In genomic region chr7:3995187-3995586, GRCh38 we compare ENCODE assay signal across 22 cellular contexts.
DNase-seq lines count a peak whose midpoint lies in the region; ATAC-seq and TF ChIP-seq lines count a peak whose summit lies in the region.
"Had no signal": no experiment of that assay in that cellular context is flagged by ENCODE, and none has a peak within 500 bp of the region (broad histone marks: within the 10 kb centered on the region; RNA-seq: fewer than 3 reads in every experiment).

No MANE protein-coding gene starts in this region.

- H2AFZ ChIP-seq in SK-N-SH (ENCODE audit: low read depth) = no peak overlapping the region

- H3K9me2 ChIP-seq in SK-N-SH (no peaks in the 10 kb centered on the region), DOHH2 (replicated peaks; ENCODE audit: control insufficient read depth, low read length) (no peaks in the 10 kb centered on the region)

- H3K9ac ChIP-seq in SK-N-SH = no peak overlapping the region

- H3K4me2 ChIP-seq in SK-N-SH = no peak overlapping the region
- H3K4me2 ChIP-seq in DOHH2 (ENCODE audit: low read length) = no peak overlapping the region
- H3K4me2 ChIP-seq: smooth muscle cell had no signal

- H3K27me3 ChIP-seq in SK-N-SH (ENCODE audit: insufficient read depth) = no peaks in the 10 kb centered on the region
- no peaks in the 10 kb centered on the region for H3K27me3 ChIP-seq in DOHH2 (ENCODE audit: control insufficient read depth, low read length)
- H3K27me3 ChIP-seq in breast epithelium = no peaks in the 10 kb centered on the region
- H3K27me3 ChIP-seq: MG63, SJCRH30 had no signal

- no peak for TF ChIP-seq EP300 in SK-N-SH (IDR thresholded peaks at IDR 0.05; ENCODE audit: borderline replicate concordance in 1 of 2, low read depth in 1 of 2, low read length in 1 of 2)

- H4K20me1 ChIP-seq in SK-N-SH (ENCODE audit: insufficient read depth) = no peaks in the 10 kb centered on the region
- H4K20me1 ChIP-seq in DOHH2 (ENCODE audit: control insufficient read depth, insufficient read depth, low read depth, low read length) = no peaks in the 10 kb centered on the region

- intact Hi-C loops in breast epithelium (cut with DNase I; ENCODE audit: low total_unique reads) = no loop called here

- H3K4me3 ChIP-seq in SK-N-SH (ENCODE audit: low read depth in 2 of 2, low read length in 1 of 2) (no peak overlapping the region), DOHH2 (ENCODE audit: low read length) (no peak overlapping the region), breast epithelium (no peak overlapping the region)
- H3K4me3 ChIP-seq: adrenal gland, MG63, SJCRH30, smooth muscle cell had no signal

- ATAC-seq in SK-N-SH treated with all-trans-retinoic acid at 6 μM for 48 hours (no peak), HG02623 (IDR thresholded peaks at IDR 0.05; ENCODE audit: unreplicated experiment) (no peak)
- ATAC-seq: activated T-helper 17 cell treated with anti-CD3 and anti-CD28 coated beads, Interleukin-2, amount 50 U/mL, for 72 hours had no signal

- POLR2A ChIA-PET in SK-N-SH (lab: Yijun Ruan, JAX) = no interaction called here
- POLR2A ChIA-PET in RWPE1 (lab: Yijun Ruan, JAX; ENCODE audit: low non-redundant PET) = no interaction called here

- H3K36me3 ChIP-seq in SK-N-SH (replicated peaks in 1 of 2; ENCODE audit: control insufficient read depth in 1 of 2, insufficient read depth in 2 of 2, low read length in 1 of 2) = no peaks in the 10 kb centered on the region
- no peaks in the 10 kb centered on the region for H3K36me3 ChIP-seq in DOHH2 (ENCODE audit: control insufficient read depth, low read length)
- no peaks in the 10 kb centered on the region for H3K36me3 ChIP-seq in breast epithelium
- H3K36me3 ChIP-seq: adrenal gland, MG63, SJCRH30 had no signal

- H3K9me3 ChIP-seq in SK-N-SH = no peaks in the 10 kb centered on the region
- peaks cover 4% of the 10 kb centered on the region; the same call in 1 of the 2 replicates for H3K9me3 ChIP-seq in DOHH2 (ENCODE audit: control insufficient read depth, insufficient read depth, low read length)
- H3K9me3 ChIP-seq in breast epithelium = no peaks in the 10 kb centered on the region
- H3K9me3 ChIP-seq: adrenal gland, MG63, SJCRH30 had no signal

- H3K79me2 ChIP-seq in SK-N-SH (ENCODE audit: insufficient read depth) (no peaks in the 10 kb centered on the region), DOHH2 (ENCODE audit: control insufficient read depth, low read length) (no peaks in the 10 kb centered on the region)

- CTCF ChIA-PET in SK-N-SH (lab: Yijun Ruan, JAX) = interaction anchor here (1.3 kb wide), 1 partner anchor 30 kb away, joined by 3 read pairs; no protein-coding TSS in a partner anchor
- CTCF ChIA-PET in RWPE1 (lab: Yijun Ruan, JAX) = no interaction called here

- TF ChIP-seq RAD21 in SK-N-SH (IDR thresholded peaks at IDR 0.05; ENCODE audit: low read length) = no peak

- WGBS in SK-N-SH (ENCODE audit: low lambda C conversion rate) = 66% methylated on average over 7 of the region's 7 CpGs

- no peak for TF ChIP-seq CTCF in SK-N-SH (IDR thresholded peaks at IDR 0.05)
- peak; percentile 54 for TF ChIP-seq CTCF in DOHH2 (IDR thresholded peaks at IDR 0.05; ENCODE audit: low read depth, low read length, poor library complexity, severe bottlenecking)
- TF ChIP-seq CTCF in RWPE1 (conservative IDR thresholded peaks at IDR 0.05; ENCODE audit: low read depth) = no peak
- TF ChIP-seq CTCF in breast epithelium (IDR thresholded peaks at IDR 0.05) = no peak

- H3K4me1 ChIP-seq in SK-N-SH (ENCODE audit: control insufficient read depth in 1 of 2, insufficient read depth in 2 of 2, low read depth in 1 of 2, low read length in 1 of 2) (peaks cover 0 to 21% of the 10 kb centered on the region in 2 experiments; a peak in 1 of 4 replicates), DOHH2 (ENCODE audit: control insufficient read depth, low read length) (no peaks in the 10 kb centered on the region), breast epithelium (no peaks in the 10 kb centered on the region)
- H3K4me1 ChIP-seq: adrenal gland had no signal

- DNase-seq in SK-N-SH = peak; percentile 52
- DNase-seq in RWPE1 (ENCODE audit: low spot score) = peak; percentile 10
- DNase-seq in iPS-NIHi7 (ENCODE audit: extremely low spot score) = peak; percentile 88
- DNase-seq in GM19240 (ENCODE audit: insufficient read length, low spot score) = no peak
- no peak for DNase-seq in breast epithelium (ENCODE audit: low spot score in 2 of 2)
- DNase-seq: activated CD4-positive, alpha-beta T cell treated with anti-CD3 and anti-CD28 coated beads, Interleukin-2, amount 50 U/mL, for 1 hour; adrenal gland; caudate nucleus; CD4-positive, CD25-positive, alpha-beta regulatory T cell; DMS79; kidney; mesenchymal stem cell; MG63; NCI-H187; NCI-H446; trophoblast cell had no signal

- H3K27ac ChIP-seq in SK-N-SH (ENCODE audit: low read depth in 2 of 2, low read length in 1 of 2) = no peak overlapping the region
- H3K27ac ChIP-seq in DOHH2 (ENCODE audit: low read depth, low read length) = no peak overlapping the region
- H3K27ac ChIP-seq in RWPE1 = no peak overlapping the region
- H3K27ac ChIP-seq in breast epithelium = no peak overlapping the region
- H3K27ac ChIP-seq: adrenal gland, SJCRH30 had no signal

- no peaks in the 10 kb centered on the region for H3F3A ChIP-seq in SK-N-SH (replicated peaks; ENCODE audit: insufficient read depth)
- no peaks in the 10 kb centered on the region for H3F3A ChIP-seq in DOHH2 (ENCODE audit: control insufficient read depth, insufficient read depth)

- no peak for TF ChIP-seq POLR2A in breast epithelium (IDR thresholded peaks at IDR 0.05)

TF ChIP-seq in SK-N-SH, 30 proteins besides CTCF, POLR2A, EP300 and RAD21 (continues in another document):
- TF ChIP-seq PBX3 (IDR thresholded peaks at IDR 0.05) = no peak
- no peak for TF ChIP-seq TEAD4 (IDR thresholded peaks at IDR 0.05; ENCODE audit: borderline replicate concordance, insufficient read depth)
- no peak for TF ChIP-seq GATA2 (CRISPR knock-in tag; IDR thresholded peaks at IDR 0.05)
- no peak for TF ChIP-seq POLR2AphosphoS5 (IDR thresholded peaks at IDR 0.05; ENCODE audit: low read depth, low read length)
- no peak for TF ChIP-seq USF1 (IDR thresholded peaks at IDR 0.05; ENCODE audit: borderline replicate concordance, low read depth)
- TF ChIP-seq FOSL2 (IDR thresholded peaks at IDR 0.05; ENCODE audit: borderline replicate concordance, low read depth) = no peak
- no peak for TF ChIP-seq USF2 (IDR thresholded peaks at IDR 0.05; ENCODE audit: borderline replicate concordance, low read depth, low read length)

TF ChIP-seq in SK-N-SH treated with all-trans-retinoic acid at 6 μM for 48 hours, 23 proteins besides CTCF, POLR2A, EP300 and RAD21:
- TF ChIP-seq TCF4 (CRISPR knock-in tag; IDR thresholded peaks at IDR 0.05; ENCODE audit: borderline replicate concordance) = no peak
- TF ChIP-seq PATZ1 (CRISPR knock-in tag; IDR thresholded peaks at IDR 0.05; ENCODE audit: borderline replicate concordance) = no peak
- no peak for TF ChIP-seq OSR1 (CRISPR knock-in tag; IDR thresholded peaks at IDR 0.05)
- no peak for TF ChIP-seq ISL1 (CRISPR knock-in tag; IDR thresholded peaks at IDR 0.05)
- no peak for TF ChIP-seq SNAI2 (CRISPR knock-in tag; IDR thresholded peaks at IDR 0.05)
- no peak for TF ChIP-seq ZNF565 (CRISPR knock-in tag; conservative IDR thresholded peaks at IDR 0.05; ENCODE audit: low read depth)

Comparison
In these comparisons a context has a peak if more than half of its experiments do, and no peak if none do; other contexts are left out.
1. DNase-seq: peak in SK-N-SH (single experiment), RWPE1 (single experiment) and iPS-NIHi7 (single experiment); none in GM19240 (single experiment) and breast epithelium (0 of 2).